In genomic region chr1:39195166-39196111, GRCh38 we compare ENCODE assay signal across 8 cellular contexts. TPM values are rescaled to one million over a fixed set of nuclear protein-coding genes. Genes with fewer than 3 reads are reported as not detected.
A peak's percentile ranks its signal among the peaks of the same experiment; 100 is the strongest.
DNase-seq lines count a peak whose midpoint lies in the region; ATAC-seq and TF ChIP-seq lines count a peak whose summit lies in the region.

No MANE protein-coding gene starts in this region.

- no peaks in the 10 kb centered on the region for H3K36me3 ChIP-seq in tibial artery

- H3K36me3 Mint-ChIP-seq in activated T-cell treated with anti-CD3 and anti-CD28 coated beads, Interleukin-2, amount 50 U/mL, for 72 hours (ENCODE audit: insufficient read depth in 2 of 2) = no peaks in the 10 kb centered on the region
- no peaks in the 10 kb centered on the region for H3K36me3 Mint-ChIP-seq in activated naive CD8-positive, alpha-beta T cell treated with anti-CD3 and anti-CD28 coated beads, Interleukin-2, amount 10 ng/mL, durations not matched to agents 7 days and 5 days

- no peaks in the 10 kb centered on the region for H3K27me3 ChIP-seq in tibial artery

- H3K4me1 ChIP-seq in tibial artery = peaks cover 9 to 71% (median 50%) of the 10 kb centered on the region in 4 donors

- no peaks in the 10 kb centered on the region for H3K27me3 Mint-ChIP-seq in activated T-cell treated with anti-CD3 and anti-CD28 coated beads, Interleukin-2, amount 50 U/mL, for 72 hours (ENCODE audit: low read depth)
- H3K27me3 Mint-ChIP-seq in activated naive CD8-positive, alpha-beta T cell treated with anti-CD3 and anti-CD28 coated beads, Interleukin-2, amount 10 ng/mL, durations not matched to agents 7 days and 5 days = no peaks in the 10 kb centered on the region

- peak overlapping the region; percentile 79 to 83 for H3K27ac ChIP-seq in tibial artery

- peaks cover 85% of the 10 kb centered on the region for H3K4me1 Mint-ChIP-seq in activated T-cell treated with anti-CD3 and anti-CD28 coated beads, Interleukin-2, amount 50 U/mL, for 72 hours (ENCODE audit: low read depth)
- peaks cover 59% of the 10 kb centered on the region for H3K4me1 Mint-ChIP-seq in activated naive CD8-positive, alpha-beta T cell treated with anti-CD3 and anti-CD28 coated beads, Interleukin-2, amount 10 ng/mL, durations not matched to agents 7 days and 5 days

- intact Hi-C loops in tibial artery (cut with DNase I; ENCODE audit: low total_unique reads) = loop anchor here (10.0 kb wide), 2 partner anchors 61 to 209 kb away; no protein-coding TSS in a partner anchor

- ATAC-seq in activated T-cell treated with anti-CD3 and anti-CD28 coated beads, Interleukin-2, amount 50 U/mL, for 72 hours (replicated peaks in 1 of 2) = peak in 1 of 2 donors; percentile 20
- ATAC-seq in activated naive CD8-positive, alpha-beta T cell treated with anti-CD3 and anti-CD28 coated beads, Interleukin-2, amount 10 ng/mL, durations not matched to agents 7 days and 5 days (ENCODE audit: low read depth) = no peak
- no peak for ATAC-seq in HG03442 (IDR thresholded peaks at IDR 0.05; ENCODE audit: unreplicated experiment)

- H3K9me3 Mint-ChIP-seq in activated T-cell treated with anti-CD3 and anti-CD28 coated beads, Interleukin-2, amount 50 U/mL, for 72 hours = no peaks in the 10 kb centered on the region
- H3K9me3 Mint-ChIP-seq in activated naive CD8-positive, alpha-beta T cell treated with anti-CD3 and anti-CD28 coated beads, Interleukin-2, amount 10 ng/mL, durations not matched to agents 7 days and 5 days = no peaks in the 10 kb centered on the region

- DNase-seq in activated T-cell treated with anti-CD3 and anti-CD28 coated beads, Interleukin-2, amount 50 U/mL, for 72 hours = peak in 1 of 2 donors; percentile 37
- DNase-seq in activated T-cell treated with anti-CD3 and anti-CD28 coated beads, Interleukin-2, amount 50 U/mL, for 1 hour = no peak
- no peak for DNase-seq in activated naive CD8-positive, alpha-beta T cell treated with anti-CD3 and anti-CD28 coated beads, Interleukin-2, amount 10 ng/mL, durations not matched to agents 7 days and 5 days
- DNase-seq in kidney glomerular epithelial cell (lab: John Stamatoyannopoulos, UW) = peak; percentile 85
- no peak for DNase-seq in tibial artery
- DNase-seq in putamen (ENCODE audit: low spot score) = no peak
- no peak for DNase-seq in NCI-H446 (lab: John Stamatoyannopoulos, UW)

- TF ChIP-seq CTCF in tibial artery (IDR thresholded peaks at IDR 0.05) = no peak

- H3K4me3 Mint-ChIP-seq in activated T-cell treated with anti-CD3 and anti-CD28 coated beads, Interleukin-2, amount 50 U/mL, for 72 hours = peak overlapping the region; percentile 79 to 81
- H3K4me3 Mint-ChIP-seq in activated naive CD8-positive, alpha-beta T cell treated with anti-CD3 and anti-CD28 coated beads, Interleukin-2, amount 10 ng/mL, durations not matched to agents 7 days and 5 days = peak overlapping the region; percentile 78

- POLR2A ChIA-PET in activated naive CD8-positive, alpha-beta T cell treated with anti-CD3 and anti-CD28 coated beads, Interleukin-2, amount 10 ng/mL, durations not matched to agents 7 days and 5 days (lab: Charles Lee) = interaction anchor here (4.7 to 6.0 kb wide), 2 partner anchors 10 to 20 kb away, joined by 53 to 77 read pairs; partner anchors contain the start of gene MACF1

- H3K4me3 ChIP-seq in tibial artery = no peak overlapping the region

- peak overlapping the region; percentile 99 for H3K27ac Mint-ChIP-seq in activated T-cell treated with anti-CD3 and anti-CD28 coated beads, Interleukin-2, amount 50 U/mL, for 72 hours
- peak overlapping the region; percentile 97 for H3K27ac Mint-ChIP-seq in activated naive CD8-positive, alpha-beta T cell treated with anti-CD3 and anti-CD28 coated beads, Interleukin-2, amount 10 ng/mL, durations not matched to agents 7 days and 5 days

- H3K9me3 ChIP-seq in tibial artery = no peaks in the 10 kb centered on the region

RNA-seq across cellular contexts. Expression of gene MACF1, which starts 9.1 kb away (rescaled TPM):
- 100 to 1,000 TPM; 169 to 292 TPM for total RNA-seq in activated T-cell treated with anti-CD3 and anti-CD28 coated beads, Interleukin-2, amount 50 U/mL, for 72 hours
- 100 to 1,000 TPM; 328 to 344 TPM for total RNA-seq in activated naive CD8-positive, alpha-beta T cell treated with anti-CD3 and anti-CD28 coated beads, Interleukin-2, amount 10 ng/mL, durations not matched to agents 7 days and 5 days
